22 cellular contexts compared by ENCODE assay signal in genomic region chr19:7524523-7524922, GRCh38. TPM values are rescaled to one million over a fixed set of nuclear protein-coding genes. Genes with fewer than 3 reads are reported as not detected.
DNase-seq lines count a peak whose midpoint lies in the region; ATAC-seq and TF ChIP-seq lines count a peak whose summit lies in the region.
"Had no signal": no experiment of that assay in that cellular context is flagged by ENCODE, and none has a peak within 500 bp of the region (broad histone marks: within the 10 kb centered on the region; RNA-seq: fewer than 3 reads in every experiment).

No MANE protein-coding gene starts in this region.

- no peak overlapping the region for H3K27ac ChIP-seq in CD4-positive, alpha-beta T cell (ENCODE audit: low read depth, low read length)
- H3K27ac ChIP-seq in Panc1 (ENCODE audit: low read length), result no peak overlapping the region
- H3K27ac ChIP-seq: BLaER1, HL-60 had no signal

- no peak for TF ChIP-seq CTCF in CD4-positive, alpha-beta T cell (IDR thresholded peaks at IDR 0.05)
- TF ChIP-seq CTCF in Panc1 (IDR thresholded peaks at IDR 0.05) (no peak), type B pancreatic cell (conservative IDR thresholded peaks at IDR 0.05) (no peak)

- DNase-seq in CD4-positive, alpha-beta T cell, result no peak
- DNase-seq in Panc1 (ENCODE audit: low read depth, low spot score) (no peak), immature natural killer cell (no peak), type B pancreatic cell (ENCODE audit: extremely low spot score, unreplicated experiment) (no peak), AG20443 (ENCODE audit: low spot score) (no peak)
- DNase-seq: ACHN; AML-193; Calu3; CD8-positive, alpha-beta T cell; DMS79 treated with DMSO at 0.1 percent for 48 hours; GF-D8; GOT3; H9; IMR-90; KBM-7 had no signal

- in situ Hi-C loops in Panc1 (cut with HindIII; ENCODE audit: low pct_unique_long_range_greater_than_20kb, low sequenced_read_pairs), result no loop called here

- peak overlapping the region; percentile 30 for H3K4me3 Mint-ChIP-seq in CD4-positive, alpha-beta T cell
- H3K4me3 Mint-ChIP-seq in immature natural killer cell (peak overlapping the region in 3 of 5 donors; percentile 12 to 42 (median 21)), type B pancreatic cell (peak overlapping the region; percentile 45)
- H3K4me3 Mint-ChIP-seq: CD8-positive, alpha-beta T cell had no signal

- CTCF ChIA-PET in CD4-positive, alpha-beta T cell (lab: Charles Lee), result no interaction called here
- CTCF ChIA-PET in Panc1 (lab: Charles Lee), result no interaction called here

- no peaks in the 10 kb centered on the region for H3K27me3 ChIP-seq in CD4-positive, alpha-beta T cell (ENCODE audit: control insufficient read depth, insufficient read depth, low read length)
- no peaks in the 10 kb centered on the region for H3K27me3 ChIP-seq in Panc1 (ENCODE audit: control insufficient read depth, insufficient read depth, low read length)
- H3K27me3 ChIP-seq: BLaER1 had no signal

- no peaks in the 10 kb centered on the region for H3K4me1 ChIP-seq in Panc1 (ENCODE audit: control insufficient read depth, insufficient read depth, low read length)

- no peaks in the 10 kb centered on the region for H3K27me3 Mint-ChIP-seq in CD4-positive, alpha-beta T cell
- H3K27me3 Mint-ChIP-seq in immature natural killer cell (ENCODE audit: low read depth in 3 of 3), result peaks cover 5 to 12% (median 7%) of the 10 kb centered on the region in 3 donors
- H3K27me3 Mint-ChIP-seq in type B pancreatic cell, result no peaks in the 10 kb centered on the region

- ATAC-seq in CD4-positive, alpha-beta T cell (ENCODE audit: poor library complexity), result no peak
- no peak for ATAC-seq in Panc1
- ATAC-seq in HG02610 (IDR thresholded peaks at IDR 0.05; ENCODE audit: unreplicated experiment), result no peak
- ATAC-seq in HG03378 (IDR thresholded peaks at IDR 0.05; ENCODE audit: unreplicated experiment), result no peak
- ATAC-seq: CD8-positive, alpha-beta T cell; GM12878 had no signal

- POLR2A ChIA-PET in CD4-positive, alpha-beta T cell (lab: Charles Lee), result interaction anchor here (1.3 to 3.8 kb wide), 2 partner anchors 11 to 176 kb away, joined by 3 to 50 read pairs; partner anchors contain the start of genes ARHGEF18 and PNPLA6
- POLR2A ChIA-PET in Panc1 (lab: Charles Lee), result no interaction called here

- no peaks in the 10 kb centered on the region for H3K9me3 ChIP-seq in CD4-positive, alpha-beta T cell (ENCODE audit: control insufficient read depth, low read length)
- no peaks in the 10 kb centered on the region for H3K9me3 ChIP-seq in Panc1 (ENCODE audit: control insufficient read depth, insufficient read depth, low read depth, low read length)
- H3K9me3 ChIP-seq: BLaER1 had no signal

- H3K9me3 Mint-ChIP-seq in CD4-positive, alpha-beta T cell, result no peaks in the 10 kb centered on the region
- H3K9me3 Mint-ChIP-seq in immature natural killer cell, result no peaks in the 10 kb centered on the region
- H3K9me3 Mint-ChIP-seq in type B pancreatic cell, result no peaks in the 10 kb centered on the region
- H3K9me3 Mint-ChIP-seq: CD14-positive monocyte; CD8-positive, alpha-beta T cell; H9 had no signal

- no peak overlapping the region for H3K4me3 ChIP-seq in Panc1 (ENCODE audit: low read depth in 2 of 2, low read length in 2 of 2)
- H3K4me3 ChIP-seq: BLaER1, GM12878 had no signal

- H3K4me1 Mint-ChIP-seq in CD4-positive, alpha-beta T cell (ENCODE audit: low read depth), result peaks cover 14% of the 10 kb centered on the region
- H3K4me1 Mint-ChIP-seq in immature natural killer cell (peaks cover 14% of the 10 kb centered on the region in 2 donors), type B pancreatic cell (ENCODE audit: unreplicated experiment) (peaks cover 6% of the 10 kb centered on the region)

- no peaks in the 10 kb centered on the region; the same call in 1 of the 2 replicates for H3K36me3 ChIP-seq in Panc1 (ENCODE audit: control insufficient read depth, insufficient read depth, low read length)

- peaks cover 7% of the 10 kb centered on the region for H3K36me3 Mint-ChIP-seq in CD4-positive, alpha-beta T cell (ENCODE audit: low read depth)
- H3K36me3 Mint-ChIP-seq in immature natural killer cell, result peaks cover 0 to 3% (median 0%) of the 10 kb centered on the region in 3 donors
- H3K36me3 Mint-ChIP-seq in type B pancreatic cell, result peaks cover 3% of the 10 kb centered on the region

- TSS peak; percentile 58 for BruUV-seq in Panc1 (replicated peaks; lab: Mats Ljungman, UMichigan)

- no peak overlapping the region for H3K27ac Mint-ChIP-seq in CD4-positive, alpha-beta T cell
- H3K27ac Mint-ChIP-seq in immature natural killer cell (no peak overlapping the region), type B pancreatic cell (no peak overlapping the region)
- H3K27ac Mint-ChIP-seq: CD8-positive, alpha-beta T cell; H9 had no signal

- intact Hi-C loops in CD4-positive, alpha-beta T cell (cut with DNase I, micrococcal nuclease), result no loop called here
- intact Hi-C loops in Panc1 (cut with micrococcal nuclease; ENCODE audit: unreplicated experiment), result no loop called here

RNA-seq across cellular contexts. Expression of gene MCOLN1, which starts 2.1 kb away (rescaled TPM):
- 1 to 10 TPM; 7.9 to 8.8 TPM for total RNA-seq in CD4-positive, alpha-beta T cell
- total RNA-seq in Panc1 (2021; ENCODE audit: unreplicated experiment) (28.0 TPM), type B pancreatic cell (ENCODE audit: low replicate concordance) (24.0 and 24.3 TPM in 2 replicates)
- polyA plus RNA-seq in Panc1 (2012; ENCODE audit: insufficient read length), result 27.6 TPM
- polyA plus RNA-seq in immature natural killer cell, result 10 to 100 TPM in 1 of 3 donors, 1 to 10 TPM in 2; 6.6 to 17.1 (median 9.5) TPM

RNA-seq across cellular contexts. Expression of gene ZNF358, which starts 8.6 kb away (rescaled TPM):
- total RNA-seq in CD4-positive, alpha-beta T cell, result 1 to 10 TPM; 5.1 to 5.2 TPM
- total RNA-seq in Panc1 (2021; ENCODE audit: unreplicated experiment), result 30.2 TPM
- 56.0 TPM for polyA plus RNA-seq in Panc1 (2012; ENCODE audit: insufficient read length)
- 1 to 10 TPM; 1.3 to 3.1 (median 1.8) TPM for polyA plus RNA-seq in immature natural killer cell
- 49.8 and 67.1 TPM in 2 replicates for total RNA-seq in type B pancreatic cell (ENCODE audit: low replicate concordance)

RNA-seq across cellular contexts. Expression of gene PNPLA6, which starts 11.0 kb away (rescaled TPM):
- total RNA-seq in CD4-positive, alpha-beta T cell, result 10 to 100 TPM; 62.0 to 70.9 TPM
- total RNA-seq in Panc1 (2021; ENCODE audit: unreplicated experiment) (176 TPM), type B pancreatic cell (ENCODE audit: low replicate concordance) (84.3 and 86.1 TPM in 2 replicates)
- polyA plus RNA-seq in Panc1 (2012; ENCODE audit: insufficient read length), result 299 TPM
- polyA plus RNA-seq in immature natural killer cell, result 10 to 100 TPM in 1 of 3 donors, 1 to 10 TPM in 2; 4.9 to 17.5 (median 9.8) TPM

RNA-seq across cellular contexts. Expression of gene PEX11G, which starts 35.7 kb away (rescaled TPM):
- total RNA-seq in CD4-positive, alpha-beta T cell, result not detected
- total RNA-seq in Panc1 (2021; ENCODE audit: unreplicated experiment) (2.9 TPM), type B pancreatic cell (ENCODE audit: low replicate concordance) (4.8 and 5.7 TPM in 2 replicates)
- 8.1 TPM for polyA plus RNA-seq in Panc1 (2012; ENCODE audit: insufficient read length)
- polyA plus RNA-seq in immature natural killer cell, result 1 to 10 TPM in 2 of 3 donors, under 1 TPM in 1; 0.21 to 2.8 (median 1.2) TPM
- total RNA-seq: CD8-positive, alpha-beta T cell; HT1080 had no signal
